Comparison of ENCODE assay signal across 8 cellular contexts in the genomic region with DNA sequence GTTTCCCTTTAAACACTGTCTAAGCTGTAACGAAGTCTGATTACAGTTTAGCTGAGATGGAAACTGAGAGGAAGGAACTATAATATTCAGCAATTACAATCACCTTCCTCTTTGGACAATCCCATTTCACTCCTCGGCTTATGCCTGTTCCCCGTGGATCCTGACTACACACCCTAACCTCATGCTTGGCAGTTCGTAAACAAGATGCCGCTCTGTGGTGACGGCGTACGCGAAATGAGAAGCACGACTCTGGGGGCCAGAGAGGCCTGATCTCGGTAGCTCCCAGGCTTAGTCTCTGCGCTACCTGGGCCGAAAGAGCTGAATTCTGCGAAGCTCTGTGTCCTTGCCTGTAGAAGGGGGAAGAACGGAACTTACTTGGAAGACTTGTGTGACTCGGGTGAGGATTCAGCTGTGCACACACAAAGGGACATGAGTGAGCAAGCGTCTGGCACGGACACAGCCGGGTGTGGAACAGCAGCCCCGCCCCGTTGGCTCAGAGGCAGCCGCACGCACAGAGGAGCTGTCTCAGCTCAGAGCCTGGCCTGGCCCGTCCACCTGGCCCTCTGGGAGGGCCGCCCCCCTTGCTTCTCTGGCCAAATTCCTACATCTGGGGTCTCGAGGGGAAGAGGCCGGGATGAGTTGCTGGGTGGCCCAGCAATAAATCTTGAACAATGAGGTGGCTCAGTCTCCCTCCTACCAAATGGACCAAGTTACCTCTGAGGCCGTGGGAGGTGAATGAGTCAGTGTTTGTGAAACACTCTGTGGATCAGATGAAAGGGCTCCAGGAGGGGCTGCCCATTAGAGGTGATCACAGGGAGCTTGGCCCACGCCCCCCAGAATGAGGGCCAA.
DNase-seq lines count a peak whose midpoint lies in the region; ATAC-seq lines count a peak whose summit lies in the region.

No MANE protein-coding gene starts in this region.

- no peak overlapping the region for H3K27ac Mint-ChIP-seq in activated CD4-positive, alpha-beta T cell treated with anti-CD3 and anti-CD28 coated beads for 36 hours
- no peak overlapping the region for H3K27ac Mint-ChIP-seq in activated naive CD8-positive, alpha-beta T cell

- CTCF ChIA-PET in activated CD4-positive, alpha-beta T cell treated with anti-CD3 and anti-CD28 coated beads for 36 hours (lab: Charles Lee) = interaction anchor here (0.5 kb wide), 1 partner anchor 236 kb away, joined by 3 read pairs; no protein-coding TSS in a partner anchor

- H3K4me1 Mint-ChIP-seq in activated CD4-positive, alpha-beta T cell treated with anti-CD3 and anti-CD28 coated beads for 36 hours = peaks cover 2% of the 10 kb centered on the region
- peaks cover 6% of the 10 kb centered on the region for H3K4me1 Mint-ChIP-seq in activated naive CD8-positive, alpha-beta T cell (ENCODE audit: low read depth)

- peak; percentile 73 for ATAC-seq in activated CD4-positive, alpha-beta T cell treated with anti-CD3 and anti-CD28 coated beads for 36 hours
- ATAC-seq in stimulated activated naive CD8-positive, alpha-beta T cell treated with anti-CD3 and anti-CD28 coated beads, Interleukin-15, Interleukin-2, amounts not matched to agents 100 U/mL and 50 U/mL, for 24 hours = peak; percentile 38
- no peak for ATAC-seq in GM18511 (IDR thresholded peaks at IDR 0.05; ENCODE audit: unreplicated experiment)

- POLR2A ChIA-PET in activated CD4-positive, alpha-beta T cell treated with anti-CD3 and anti-CD28 coated beads for 36 hours (lab: Charles Lee) = no interaction called here

- no peaks in the 10 kb centered on the region for H3K27me3 Mint-ChIP-seq in activated CD4-positive, alpha-beta T cell treated with anti-CD3 and anti-CD28 coated beads for 36 hours
- no peaks in the 10 kb centered on the region for H3K27me3 Mint-ChIP-seq in activated naive CD8-positive, alpha-beta T cell

- DNase-seq in activated CD4-positive, alpha-beta T cell treated with anti-CD3 and anti-CD28 coated beads for 36 hours = peak; percentile 45
- no peak for DNase-seq in activated CD4-positive, alpha-beta T cell treated with anti-CD3 and anti-CD28 coated beads, Interleukin-2, amount 50 U/mL, for 1 hour
- DNase-seq in kidney glomerular epithelial cell (lab: John Stamatoyannopoulos, UW) (peak; percentile 53), DMS79 treated with DMSO at 0.1 percent for 48 hours (lab: John Stamatoyannopoulos, UW) (no peak), cerebellar nuclear complex (lab: John Stamatoyannopoulos, UW) (no peak)
- peak; percentile 25 for DNase-seq in stimulated activated naive CD8-positive, alpha-beta T cell treated with anti-CD3 and anti-CD28 coated beads, Interleukin-15, Interleukin-2, amounts not matched to agents 100 U/mL and 50 U/mL, for 24 hours

- H3K4me3 Mint-ChIP-seq in activated CD4-positive, alpha-beta T cell treated with anti-CD3 and anti-CD28 coated beads for 36 hours = no peak overlapping the region
- H3K4me3 Mint-ChIP-seq in activated naive CD8-positive, alpha-beta T cell = peak overlapping the region; percentile 57

- no peaks in the 10 kb centered on the region for H3K9me3 Mint-ChIP-seq in activated CD4-positive, alpha-beta T cell treated with anti-CD3 and anti-CD28 coated beads for 36 hours (ENCODE audit: low read depth)
- H3K9me3 Mint-ChIP-seq in activated naive CD8-positive, alpha-beta T cell (ENCODE audit: low read depth) = no peaks in the 10 kb centered on the region

- H3K36me3 Mint-ChIP-seq in activated CD4-positive, alpha-beta T cell treated with anti-CD3 and anti-CD28 coated beads for 36 hours (ENCODE audit: low read depth) = no peaks in the 10 kb centered on the region
- no peaks in the 10 kb centered on the region for H3K36me3 Mint-ChIP-seq in activated naive CD8-positive, alpha-beta T cell

- intact Hi-C loops in activated CD4-positive, alpha-beta T cell treated with anti-CD3 and anti-CD28 coated beads for 36 hours (cut with DNase I, micrococcal nuclease) = no loop called here

Comparison
In these comparisons a context has a peak if more than half of its experiments do, and no peak if none do; other contexts are left out.
1. DNase-seq: peak in activated CD4-positive, alpha-beta T cell treated with anti-CD3 and anti-CD28 coated beads for 36 hours (single experiment), kidney glomerular epithelial cell (single experiment) and stimulated activated naive CD8-positive, alpha-beta T cell treated with anti-CD3 and anti-CD28 coated beads, Interleukin-15, Interleukin-2, amounts not matched to agents 100 U/mL and 50 U/mL, for 24 hours (single experiment); none in activated CD4-positive, alpha-beta T cell treated with anti-CD3 and anti-CD28 coated beads, Interleukin-2, amount 50 U/mL, for 1 hour (single experiment), DMS79 treated with DMSO at 0.1 percent for 48 hours (single experiment) and cerebellar nuclear complex (0 of 2).